Comparison of ENCODE assay signal across 25 cellular contexts in the genomic region with DNA sequence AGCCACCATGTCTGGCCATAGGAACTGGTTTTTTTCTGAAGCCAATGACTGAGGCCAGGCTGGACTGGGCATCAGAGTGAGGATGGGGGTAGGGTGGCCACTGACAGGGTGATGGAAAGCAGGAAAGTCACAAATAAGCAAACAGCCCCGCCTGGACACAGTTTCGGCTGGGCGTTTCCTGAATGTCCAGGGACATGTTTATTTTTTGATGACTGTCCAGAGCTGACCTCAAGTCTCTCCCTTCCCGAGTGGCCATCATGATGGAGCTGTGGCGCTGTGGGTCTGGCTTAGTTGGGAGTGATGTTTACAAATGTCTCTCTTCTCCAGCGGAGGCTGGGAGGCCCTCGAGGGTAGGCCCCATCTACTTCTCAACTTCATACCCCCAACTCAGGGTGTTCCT. TPM values are rescaled to one million over a fixed set of nuclear protein-coding genes. Genes with fewer than 3 reads are reported as not detected.
DNase-seq lines count a peak whose midpoint lies in the region; ATAC-seq and TF ChIP-seq lines count a peak whose summit lies in the region.
"Had no signal": no experiment of that assay in that cellular context is flagged by ENCODE, and none has a peak within 500 bp of the region (broad histone marks: within the 10 kb centered on the region; RNA-seq: fewer than 3 reads in every experiment).

No MANE protein-coding gene starts in this region.

- no peak overlapping the region for H4K5ac ChIP-seq in IMR-90 (ENCODE audit: low read depth, low read length)

- no peak for TF ChIP-seq RAD21 in IMR-90 (IDR thresholded peaks at IDR 0.05; ENCODE audit: low read length)

- peak overlapping the region; percentile 29; the same call in 1 of the 3 replicates for H2BK15ac ChIP-seq in IMR-90 (ENCODE audit: low read depth, low read length)

- DNase-seq in AG20443 (ENCODE audit: low spot score), result peak; percentile 59
- DNase-seq in IMR-90, result no peak
- DNase-seq in right cardiac atrium, result peak in 1 of 3 donors; percentile 58
- DNase-seq in nephron progenitor cell, result no peak
- DNase-seq in GM23338 (ENCODE audit: low spot score), result no peak
- no peak for DNase-seq in activated CD4-positive, alpha-beta T cell treated with anti-CD3 and anti-CD28 coated beads, Interleukin-2, amount 10 ng/mL, durations not matched to agents 24 days and 14 days
- DNase-seq: activated CD4-positive, alpha-beta T cell treated with anti-CD3 and anti-CD28 coated beads, Interleukin-2, amount 50 U/mL, for 4 hours; activated CD8-positive, alpha-beta memory T cell treated with anti-CD3 and anti-CD28 coated beads, Interleukin-2, amount 50 U/mL, for 48 hours; activated naive CD8-positive, alpha-beta T cell treated with anti-CD3 and anti-CD28 coated beads, Interleukin-2, amount 10 ng/mL, durations not matched to agents 7 days and 5 days; AML-193; CD8-positive, alpha-beta T cell; DMS79; foreskin keratinocyte; GM23248; natural killer cell; NCI-H1417; NCI-H446 treated with DMSO at 0.1 percent for 48 hours; NK-92 treated with Interleukin-12 subunit alpha and Interleukin-12 subunit beta, amount 100 ng/mL, for 24 hours had no signal

- H4K20me1 ChIP-seq in IMR-90 (ENCODE audit: insufficient read depth, low read length) (no peaks in the 10 kb centered on the region), GM23338 (replicated peaks; ENCODE audit: insufficient read depth) (no peaks in the 10 kb centered on the region)

- peaks cover 5% of the 10 kb centered on the region for H3K9me1 ChIP-seq in IMR-90 (ENCODE audit: insufficient read depth, low read length)

- H3K36me3 ChIP-seq in IMR-90 (ENCODE audit: control insufficient read depth, insufficient read depth, low read length), result no peaks in the 10 kb centered on the region
- H3K36me3 ChIP-seq in GM23338 (ENCODE audit: insufficient read depth), result no peaks in the 10 kb centered on the region; the same call in 1 of the 2 replicates

- peaks cover 10% of the 10 kb centered on the region for H3K4me1 ChIP-seq in IMR-90 (ENCODE audit: control insufficient read depth, insufficient read depth, low read length)
- H3K4me1 ChIP-seq in right cardiac atrium (ENCODE audit: control insufficient read depth, insufficient read depth, low read length), result no peaks in the 10 kb centered on the region
- H3K4me1 ChIP-seq in GM23338 (ENCODE audit: insufficient read depth), result no peaks in the 10 kb centered on the region; the same call in none of the 2 replicates
- H3K4me1 ChIP-seq: foreskin keratinocyte had no signal

- H3K4me1 Mint-ChIP-seq in nephron progenitor cell, result peaks cover 56% of the 10 kb centered on the region
- peaks cover 16% of the 10 kb centered on the region; the same call in 2 of the 3 replicates for H3K4me1 Mint-ChIP-seq in GM23338
- no peaks in the 10 kb centered on the region for H3K4me1 Mint-ChIP-seq in activated CD4-positive, alpha-beta T cell treated with anti-CD3 and anti-CD28 coated beads, Interleukin-2, amount 10 ng/mL, durations not matched to agents 24 days and 14 days
- H3K4me1 Mint-ChIP-seq: activated naive CD8-positive, alpha-beta T cell treated with anti-CD3 and anti-CD28 coated beads, Interleukin-2, amount 10 ng/mL, durations not matched to agents 7 days and 5 days; natural killer cell; stimulated activated effector memory CD8-positive, alpha-beta T cell treated with anti-CD3 and anti-CD28 coated beads, Interleukin-12 subunit alpha, Interleukin-12 subunit beta, amount 100 ng/mL, for 72 hours had no signal

- H3K56ac ChIP-seq in IMR-90 (ENCODE audit: extremely low read depth, insufficient read depth, low read length), result no peak overlapping the region; the same call in 1 of the 2 replicates

- H2AFZ ChIP-seq in IMR-90 (replicated peaks; ENCODE audit: low read length, poor library complexity) (peak overlapping the region; percentile 71), GM23338 (no peak overlapping the region)
- H2AFZ ChIP-seq: GM23248 had no signal

- CTCF ChIA-PET in IMR-90 (lab: Yijun Ruan, JAX), result interaction anchor here (0.6 kb wide), 1 partner anchor 1436 kb away, joined by 6 read pairs; no protein-coding TSS in a partner anchor

- no peak for TF ChIP-seq POLR2A in IMR-90 (IDR thresholded peaks at IDR 0.05; ENCODE audit: low read depth, low read length)

- H3K4me2 ChIP-seq in IMR-90 (ENCODE audit: low read depth, low read length) (no peak overlapping the region), GM23338 (no peak overlapping the region)

- H3K27ac ChIP-seq in IMR-90 (ENCODE audit: insufficient read depth, low read length) (no peak overlapping the region), right cardiac atrium (ENCODE audit: low read length) (no peak overlapping the region), GM23338 (ENCODE audit: low read depth) (no peak overlapping the region)
- H3K27ac ChIP-seq: foreskin keratinocyte, GM23248, SK-N-MC, VCaP had no signal

- peaks cover 5% of the 10 kb centered on the region for H3K36me3 Mint-ChIP-seq in nephron progenitor cell (ENCODE audit: low read depth)
- no peaks in the 10 kb centered on the region for H3K36me3 Mint-ChIP-seq in GM23338 (ENCODE audit: low read depth)
- no peaks in the 10 kb centered on the region for H3K36me3 Mint-ChIP-seq in activated CD4-positive, alpha-beta T cell treated with anti-CD3 and anti-CD28 coated beads, Interleukin-2, amount 10 ng/mL, durations not matched to agents 24 days and 14 days (ENCODE audit: low read depth)
- H3K36me3 Mint-ChIP-seq: activated naive CD8-positive, alpha-beta T cell treated with anti-CD3 and anti-CD28 coated beads, Interleukin-2, amount 10 ng/mL, durations not matched to agents 7 days and 5 days; CD8-positive, alpha-beta T cell; natural killer cell; stimulated activated effector memory CD8-positive, alpha-beta T cell treated with anti-CD3 and anti-CD28 coated beads, Interleukin-12 subunit alpha, Interleukin-12 subunit beta, amount 100 ng/mL, for 72 hours had no signal

- H3K9me3 Mint-ChIP-seq in nephron progenitor cell (peaks cover 21% of the 10 kb centered on the region), GM23338 (no peaks in the 10 kb centered on the region; the same call in 2 of the 3 replicates)
- H3K9me3 Mint-ChIP-seq in activated CD4-positive, alpha-beta T cell treated with anti-CD3 and anti-CD28 coated beads, Interleukin-2, amount 10 ng/mL, durations not matched to agents 24 days and 14 days, result no peaks in the 10 kb centered on the region
- H3K9me3 Mint-ChIP-seq: activated naive CD8-positive, alpha-beta T cell treated with anti-CD3 and anti-CD28 coated beads, Interleukin-2, amount 10 ng/mL, durations not matched to agents 7 days and 5 days; activated T-helper 2 cell treated with anti-CD3 and anti-CD28 coated beads, Interferon-gamma antibody, Interleukin-2, Interleukin-4, amounts not matched to agents 10 μg/mL and 5 μg/mL and 100 μg/mL, durations not matched to agents 14 hours and 24 hours and 36 hours; CD8-positive, alpha-beta T cell; natural killer cell; stimulated activated effector memory CD8-positive, alpha-beta T cell treated with anti-CD3 and anti-CD28 coated beads, Interleukin-12 subunit alpha, Interleukin-12 subunit beta, amount 100 ng/mL, for 72 hours; T-helper 2 cell treated with Interferon-gamma antibody and Interleukin-4, amounts not matched to agents 5 μg/mL and 100 μg/mL, for 36 hours had no signal

- POLR2A ChIA-PET in IMR-90 (lab: Charles Lee; ENCODE audit: unreplicated experiment), result interaction anchor here (0.7 kb wide), 1 partner anchor 111 kb away, joined by 6 read pairs; no protein-coding TSS in a partner anchor

- H3K9me2 ChIP-seq in GM23338 (ENCODE audit: insufficient read depth), result no peaks in the 10 kb centered on the region

- no peak overlapping the region for H2AK9ac ChIP-seq in IMR-90 (replicated peaks; ENCODE audit: low read depth, low read length, poor library complexity)

- dilution Hi-C loops in IMR-90 (cut with HindIII; ENCODE audit: low sequenced_read_pairs, unreplicated experiment), result no loop called here

- H3F3A ChIP-seq in GM23338 (replicated peaks; ENCODE audit: low read depth), result no peaks in the 10 kb centered on the region

- H4K91ac ChIP-seq in IMR-90 (ENCODE audit: insufficient read depth, low read depth, low read length), result peak overlapping the region; percentile 78

- H3K27me3 ChIP-seq in IMR-90 (ENCODE audit: control insufficient read depth, insufficient read depth, low read length) (no peaks in the 10 kb centered on the region), right cardiac atrium (ENCODE audit: control insufficient read depth, insufficient read depth) (no peaks in the 10 kb centered on the region), GM23338 (ENCODE audit: insufficient read depth) (peaks cover 10% of the 10 kb centered on the region; the same call in 1 of the 2 replicates)
- H3K27me3 ChIP-seq: foreskin keratinocyte had no signal

- peak overlapping the region; percentile 10 to 78; a peak in 2 of 4 replicates for H4K8ac ChIP-seq in IMR-90 (ENCODE audit: low read depth in 2 of 2, low read length in 2 of 2)

- H2AK5ac ChIP-seq in IMR-90 (ENCODE audit: low read depth, low read length), result peak overlapping the region; percentile 67; the same call in 1 of the 2 replicates

- no CpG with 5 or more reads among the region's 7 CpGs for WGBS in IMR-90 (ENCODE audit: extremely low coverage in 2 of 2, insufficient read length in 1 of 2), 2 experiments
- WGBS in right cardiac atrium, result 25% methylated on average over 7 of the region's 7 CpGs

- peak overlapping the region; percentile 82 for H2BK120ac ChIP-seq in IMR-90 (ENCODE audit: low read depth, low read length)

- H3K18ac ChIP-seq in IMR-90 (ENCODE audit: low read depth, low read length), result no peak overlapping the region; the same call in 1 of the 2 replicates

- H3K23ac ChIP-seq in IMR-90 (ENCODE audit: low read depth, low read length), result no peak overlapping the region; the same call in 1 of the 2 replicates

- no peak overlapping the region for H2BK5ac ChIP-seq in IMR-90 (ENCODE audit: low read depth, low read length, poor library complexity, severe bottlenecking)

- TF ChIP-seq CTCF in IMR-90 (conservative IDR thresholded peaks at IDR 0.05; ENCODE audit: low read depth, low read length) (no peak), nephron progenitor cell (IDR thresholded peaks at IDR 0.05) (no peak), GM23338 (conservative IDR thresholded peaks at IDR 0.05; ENCODE audit: low read depth in 2 of 2) (no peak)

- H3K79me2 ChIP-seq in GM23338 (replicated peaks; ENCODE audit: insufficient read depth), result no peaks in the 10 kb centered on the region

- H3K27ac Mint-ChIP-seq in nephron progenitor cell (peak overlapping the region; percentile 92), GM23338 (no peak overlapping the region)
- H3K27ac Mint-ChIP-seq in activated CD4-positive, alpha-beta T cell treated with anti-CD3 and anti-CD28 coated beads, Interleukin-2, amount 10 ng/mL, durations not matched to agents 24 days and 14 days, result no peak overlapping the region
- H3K27ac Mint-ChIP-seq: activated naive CD8-positive, alpha-beta T cell treated with anti-CD3 and anti-CD28 coated beads, Interleukin-2, amount 10 ng/mL, durations not matched to agents 7 days and 5 days; activated T-helper 2 cell treated with anti-CD3 and anti-CD28 coated beads, Interferon-gamma antibody, Interleukin-2, Interleukin-4, amounts not matched to agents 10 μg/mL and 5 μg/mL and 100 μg/mL, durations not matched to agents 14 hours and 24 hours and 36 hours; CD8-positive, alpha-beta T cell; natural killer cell; stimulated activated effector memory CD8-positive, alpha-beta T cell treated with anti-CD3 and anti-CD28 coated beads, Interleukin-12 subunit alpha, Interleukin-12 subunit beta, amount 100 ng/mL, for 72 hours; T-helper 2 cell treated with Interferon-gamma antibody and Interleukin-4, amounts not matched to agents 5 μg/mL and 100 μg/mL, for 36 hours had no signal

- H2BK20ac ChIP-seq in IMR-90 (ENCODE audit: low read depth, low read length), result peak overlapping the region; percentile 68; the same call in 1 of the 2 replicates

- no TSS peak for BruUV-seq in IMR-90 (replicated peaks; lab: Mats Ljungman, UMichigan)

- intact Hi-C loops in IMR-90 (cut with micrococcal nuclease) (no loop called here), right cardiac atrium (cut with DNase I) (no loop called here)
- intact Hi-C loops in activated CD4-positive, alpha-beta T cell treated with anti-CD3 and anti-CD28 coated beads, Interleukin-2, amount 10 ng/mL, durations not matched to agents 24 days and 14 days (cut with micrococcal nuclease), result no loop called here

- H3K9me3 ChIP-seq in IMR-90 (ENCODE audit: control insufficient read depth, insufficient read depth, low read length) (peaks cover 2% of the 10 kb centered on the region; the same call in 1 of the 2 replicates), right cardiac atrium (ENCODE audit: control insufficient read depth, low read length) (no peaks in the 10 kb centered on the region)

- no peak overlapping the region for H3K4me3 ChIP-seq in IMR-90 (ENCODE audit: insufficient read depth, low read depth, low read length)
- no peak overlapping the region for H3K4me3 ChIP-seq in right cardiac atrium (ENCODE audit: low read length)
- H3K4me3 ChIP-seq in GM23338, result no peak overlapping the region
- H3K4me3 ChIP-seq: GM23248, SK-N-MC had no signal

- H3K27me3 Mint-ChIP-seq in nephron progenitor cell (ENCODE audit: low read depth, poor library complexity) (peaks cover 7% of the 10 kb centered on the region), GM23338 (ENCODE audit: insufficient read depth, low read depth, poor library complexity) (peaks cover 7% of the 10 kb centered on the region)
- peaks cover 7% of the 10 kb centered on the region for H3K27me3 Mint-ChIP-seq in activated CD4-positive, alpha-beta T cell treated with anti-CD3 and anti-CD28 coated beads, Interleukin-2, amount 10 ng/mL, durations not matched to agents 24 days and 14 days

- H3K79me1 ChIP-seq in IMR-90 (ENCODE audit: low read depth in 1 of 2, low read length in 2 of 2), result peaks cover 0 to 3% of the 10 kb centered on the region in 2 experiments; a peak in 1 of 4 replicates

- in situ Hi-C loops in IMR-90 (cut with MboI; ENCODE audit: low sequenced_read_pairs), result no loop called here

- H3K4ac ChIP-seq in IMR-90 (ENCODE audit: low read depth, low read length), result peak overlapping the region; percentile 82

- ATAC-seq in IMR-90 (ENCODE audit: low read depth) (peak; percentile 81), right cardiac atrium (peak; percentile 44 to 52), GM23338 (no peak), HG03432 (IDR thresholded peaks at IDR 0.05; ENCODE audit: unreplicated experiment) (no peak), GM18870 (IDR thresholded peaks at IDR 0.05; ENCODE audit: unreplicated experiment) (no peak)
- ATAC-seq: CD8-positive, alpha-beta T cell; foreskin keratinocyte; natural killer cell had no signal

- H3K14ac ChIP-seq in IMR-90 (replicated peaks; ENCODE audit: low read depth, low read length), result peak overlapping the region; percentile 52; the same call in 1 of the 2 replicates

- H3K4me3 Mint-ChIP-seq in nephron progenitor cell (no peak overlapping the region), GM23338 (no peak overlapping the region)
- no peak overlapping the region for H3K4me3 Mint-ChIP-seq in activated CD4-positive, alpha-beta T cell treated with anti-CD3 and anti-CD28 coated beads, Interleukin-2, amount 10 ng/mL, durations not matched to agents 24 days and 14 days
- H3K4me3 Mint-ChIP-seq: activated naive CD8-positive, alpha-beta T cell treated with anti-CD3 and anti-CD28 coated beads, Interleukin-2, amount 10 ng/mL, durations not matched to agents 7 days and 5 days; CD8-positive, alpha-beta T cell; natural killer cell; stimulated activated effector memory CD8-positive, alpha-beta T cell treated with anti-CD3 and anti-CD28 coated beads, Interleukin-12 subunit alpha, Interleukin-12 subunit beta, amount 100 ng/mL, for 72 hours; T-helper 2 cell treated with Interferon-gamma antibody and Interleukin-4, amounts not matched to agents 5 μg/mL and 100 μg/mL, for 36 hours had no signal

- H3K9ac ChIP-seq in IMR-90 (ENCODE audit: low read depth, low read length), result no peak overlapping the region
- H3K9ac ChIP-seq: GM23248 had no signal

RNA-seq across cellular contexts. Expression of a gene that starts 37.1 kb away (rescaled TPM):
- total RNA-seq in IMR-90 (2012; rRNA removed) (1.4 and 1.6 TPM in 2 replicates), right cardiac atrium (10 to 100 TPM; 17.3 to 24.3 (median 20.0) TPM)
- polyA plus RNA-seq in IMR-90 (2012; rRNA removed) (6.4 and 9.5 TPM in 2 replicates), right cardiac atrium (44.1 TPM), GM23338 (2016; fragmentation: Nextera tagmentation; extraction: Ambion mirVana) (46.7 and 54.1 TPM in 2 replicates)
- 10.7 and 12.1 TPM in 2 replicates for polyA plus RNA-seq in IMR-90 (2012; cell fraction: cytosol; rRNA removed)
- polyA plus RNA-seq in IMR-90 (2012; cell fraction: nucleus; rRNA removed; ENCODE audit: low replicate concordance), result 22.0 and 64.6 TPM in 2 replicates
- 39.6 and 40.0 TPM in 2 replicates for total RNA-seq in GM23338 (2014; rRNA removed; shearing (Covaris generic))
- 37.1 and 38.1 TPM in 2 replicates for total RNA-seq in activated CD4-positive, alpha-beta T cell treated with anti-CD3 and anti-CD28 coated beads, Interleukin-2, amount 10 ng/mL, durations not matched to agents 24 days and 14 days

Comparison
In these comparisons a context has a peak if more than half of its experiments do, and no peak if none do; other contexts are left out.
1. ATAC-seq: peak in IMR-90 (single experiment) and right cardiac atrium (2 of 2); none in GM23338 (single experiment), HG03432 (single experiment) and GM18870 (single experiment).